Comparison of ENCODE assay signal across 8 cellular contexts in genomic region chr17:80034977-80035686, GRCh38. TPM values are rescaled to one million over a fixed set of nuclear protein-coding genes. Genes with fewer than 3 reads are reported as not detected.
DNase-seq lines count a peak whose midpoint lies in the region; ATAC-seq, FAIRE-seq and TF ChIP-seq lines count a peak whose summit lies in the region.

No MANE protein-coding gene starts in this region.

- H3K27me3 ChIP-seq in Peyer's patch (no peaks in the 10 kb centered on the region), hepatocyte (no peaks in the 10 kb centered on the region), small intestine (ENCODE audit: control insufficient read depth in 2 of 2, insufficient read depth in 2 of 2, low read length in 2 of 2) (no peaks in the 10 kb centered on the region)

- FAIRE-seq in small intestine (lab: Jason Lieb, UNC), result no peak

- DNase-seq in A172 (ENCODE audit: low spot score), result peak; percentile 20
- DNase-seq in Peyer's patch, result peak; percentile 53 to 73 (median 64)
- DNase-seq in activated naive CD8-positive, alpha-beta T cell treated with anti-CD3 and anti-CD28 coated beads, Interleukin-2, amount 10 ng/mL, durations not matched to agents 7 days and 5 days, result no peak
- peak; percentile 47 for DNase-seq in hepatocyte (ENCODE audit: low spot score)
- peak; percentile 50 for DNase-seq in small intestine
- no peak for DNase-seq in sciatic nerve (ENCODE audit: low spot score)

- peak overlapping the region; percentile 45 to 89 (median 68) for H3K4me3 ChIP-seq in Peyer's patch
- H3K4me3 ChIP-seq in hepatocyte, result peak overlapping the region; percentile 41
- H3K4me3 ChIP-seq in small intestine (ENCODE audit: low read depth in 1 of 2, low read length in 2 of 2), result peak overlapping the region; percentile 69 to 88

- no peaks in the 10 kb centered on the region for H3K9me3 Mint-ChIP-seq in activated naive CD8-positive, alpha-beta T cell treated with anti-CD3 and anti-CD28 coated beads, Interleukin-2, amount 10 ng/mL, durations not matched to agents 7 days and 5 days

- intact Hi-C loops in sciatic nerve (cut with DNase I), result no loop called here

- H2AFZ ChIP-seq in hepatocyte, result no peak overlapping the region

- no peak for TF ChIP-seq POLR2A in Peyer's patch (IDR thresholded peaks at IDR 0.05)

- TF ChIP-seq CTCF in Peyer's patch (IDR thresholded peaks at IDR 0.05), result no peak
- TF ChIP-seq CTCF in hepatocyte (IDR thresholded peaks at IDR 0.05; ENCODE audit: poor library complexity), result no peak

- H3K4me2 ChIP-seq in hepatocyte, result peak overlapping the region; percentile 76

- peak overlapping the region; percentile 81 for H3K4me3 Mint-ChIP-seq in activated naive CD8-positive, alpha-beta T cell treated with anti-CD3 and anti-CD28 coated beads, Interleukin-2, amount 10 ng/mL, durations not matched to agents 7 days and 5 days

- H3K9me2 ChIP-seq in hepatocyte (replicated peaks; ENCODE audit: insufficient read depth), result no peaks in the 10 kb centered on the region

- peak overlapping the region; percentile 40 for H3K27ac Mint-ChIP-seq in activated naive CD8-positive, alpha-beta T cell treated with anti-CD3 and anti-CD28 coated beads, Interleukin-2, amount 10 ng/mL, durations not matched to agents 7 days and 5 days

- peaks cover 38% of the 10 kb centered on the region for H3K27me3 Mint-ChIP-seq in activated naive CD8-positive, alpha-beta T cell treated with anti-CD3 and anti-CD28 coated beads, Interleukin-2, amount 10 ng/mL, durations not matched to agents 7 days and 5 days

- ATAC-seq in GM18907 (IDR thresholded peaks at IDR 0.05; ENCODE audit: unreplicated experiment) (peak; percentile 31), GM21619 (IDR thresholded peaks at IDR 0.05; ENCODE audit: unreplicated experiment) (no peak), sciatic nerve (no peak)
- ATAC-seq in activated naive CD8-positive, alpha-beta T cell treated with anti-CD3 and anti-CD28 coated beads, Interleukin-2, amount 10 ng/mL, durations not matched to agents 7 days and 5 days (ENCODE audit: low read depth), result peak; percentile 41

- H3K27ac ChIP-seq in Peyer's patch (peak overlapping the region; percentile 72 to 90 (median 82)), hepatocyte (peak overlapping the region; percentile 87), small intestine (ENCODE audit: low read depth in 1 of 2, low read length in 1 of 2) (peak overlapping the region; percentile 42 to 73)

- peaks cover 32% of the 10 kb centered on the region for H4K20me1 ChIP-seq in hepatocyte (ENCODE audit: insufficient read depth, poor library complexity, severe bottlenecking)

- 2% methylated on average over 31 of the region's 50 CpGs for WGBS in hepatocyte (ENCODE audit: low lambda C conversion rate, missing lambda C conversion rate)
- 0 to 1% (median 0%) methylated on average over 44 to 50 of the region's 50 CpGs for WGBS in small intestine, 3 donors

- H3K4me1 ChIP-seq in Peyer's patch (peaks cover 0 to 10% (median 3%) of the 10 kb centered on the region in 4 donors), hepatocyte (ENCODE audit: insufficient read depth) (peaks cover 12% of the 10 kb centered on the region), small intestine (ENCODE audit: control insufficient read depth in 2 of 2, insufficient read depth in 1 of 2, low read depth in 1 of 2, low read length in 1 of 2) (no peaks in the 10 kb centered on the region)

- H3K36me3 ChIP-seq in Peyer's patch (no peaks in the 10 kb centered on the region), hepatocyte (replicated peaks; ENCODE audit: insufficient read depth, low read depth) (no peaks in the 10 kb centered on the region), small intestine (ENCODE audit: control insufficient read depth in 2 of 2, insufficient read depth in 2 of 2, low read length in 2 of 2) (no peaks in the 10 kb centered on the region)

- H3K9me3 ChIP-seq in Peyer's patch, result no peaks in the 10 kb centered on the region
- no peaks in the 10 kb centered on the region for H3K9me3 ChIP-seq in hepatocyte (ENCODE audit: low read depth)
- no peaks in the 10 kb centered on the region for H3K9me3 ChIP-seq in small intestine (ENCODE audit: control insufficient read depth, low read depth)

- POLR2A ChIA-PET in activated naive CD8-positive, alpha-beta T cell treated with anti-CD3 and anti-CD28 coated beads, Interleukin-2, amount 10 ng/mL, durations not matched to agents 7 days and 5 days (lab: Charles Lee), result interaction anchor here (1.0 kb wide), 1 partner anchor 35 kb away, joined by 4 read pairs; no protein-coding TSS in a partner anchor

- peaks cover 45% of the 10 kb centered on the region for H3K79me2 ChIP-seq in hepatocyte

- no peaks in the 10 kb centered on the region for H3K36me3 Mint-ChIP-seq in activated naive CD8-positive, alpha-beta T cell treated with anti-CD3 and anti-CD28 coated beads, Interleukin-2, amount 10 ng/mL, durations not matched to agents 7 days and 5 days

- H3K4me1 Mint-ChIP-seq in activated naive CD8-positive, alpha-beta T cell treated with anti-CD3 and anti-CD28 coated beads, Interleukin-2, amount 10 ng/mL, durations not matched to agents 7 days and 5 days, result peaks cover 16% of the 10 kb centered on the region

RNA-seq across cellular contexts. Expression of gene TBC1D16, which starts 0.5 kb away (rescaled TPM):
- total RNA-seq in A172 (2014; rRNA removed; shearing (Covaris generic)), result 29.8 and 31.7 TPM in 2 replicates
- total RNA-seq in Peyer's patch (10 to 100 TPM; 11.9 to 29.7 (median 22.2) TPM), hepatocyte (28.8 and 38.1 TPM in 2 replicates), sciatic nerve (46.9 TPM)
- total RNA-seq in activated naive CD8-positive, alpha-beta T cell treated with anti-CD3 and anti-CD28 coated beads, Interleukin-2, amount 10 ng/mL, durations not matched to agents 7 days and 5 days, result 1 to 10 TPM; 2.1 TPM
- polyA plus RNA-seq in hepatocyte (19.5 and 24.5 TPM in 2 replicates), small intestine (10 to 100 TPM in 1 of 3 donors, 1 to 10 TPM in 2; 1.6 to 27.1 (median 3.2) TPM)

RNA-seq across cellular contexts. Expression of gene CCDC40, which starts 1.3 kb away (rescaled TPM):
- total RNA-seq in A172 (2014; rRNA removed; shearing (Covaris generic)), result 0.59 and 1.1 TPM in 2 replicates
- total RNA-seq in Peyer's patch, result 10 to 100 TPM in 2 of 4 donors, 1 to 10 TPM in 2; 2.8 to 54.5 (median 7.8) TPM
- 1 to 10 TPM; 1.3 to 1.4 TPM for total RNA-seq in activated naive CD8-positive, alpha-beta T cell treated with anti-CD3 and anti-CD28 coated beads, Interleukin-2, amount 10 ng/mL, durations not matched to agents 7 days and 5 days
- 2.2 and 3.0 TPM in 2 replicates for total RNA-seq in hepatocyte
- polyA plus RNA-seq in hepatocyte, result 4.7 and 7.6 TPM in 2 replicates
- 1 to 10 TPM in 1 of 3 donors, under 1 TPM in 2; 0.45 to 1.2 (median 0.81) TPM for polyA plus RNA-seq in small intestine
- 12.6 TPM for total RNA-seq in sciatic nerve

Comparison
In these comparisons a context has a peak if more than half of its experiments do, and no peak if none do; other contexts are left out.
1. DNase-seq: peak in A172 (single experiment), Peyer's patch (3 of 3), hepatocyte (single experiment) and small intestine (single experiment); none in activated naive CD8-positive, alpha-beta T cell treated with anti-CD3 and anti-CD28 coated beads, Interleukin-2, amount 10 ng/mL, durations not matched to agents 7 days and 5 days (single experiment) and sciatic nerve (single experiment).
2. ATAC-seq: peak in GM18907 (single experiment) and activated naive CD8-positive, alpha-beta T cell treated with anti-CD3 and anti-CD28 coated beads, Interleukin-2, amount 10 ng/mL, durations not matched to agents 7 days and 5 days (single experiment); none in GM21619 (single experiment) and sciatic nerve (single experiment).
3. Peak in every context shown above with its lines, with median percentiles within 50 percentile points of each other: H3K27ac ChIP-seq and H3K4me3 ChIP-seq.